ENCODE assay signal across 15 cellular contexts in the genomic region with DNA sequence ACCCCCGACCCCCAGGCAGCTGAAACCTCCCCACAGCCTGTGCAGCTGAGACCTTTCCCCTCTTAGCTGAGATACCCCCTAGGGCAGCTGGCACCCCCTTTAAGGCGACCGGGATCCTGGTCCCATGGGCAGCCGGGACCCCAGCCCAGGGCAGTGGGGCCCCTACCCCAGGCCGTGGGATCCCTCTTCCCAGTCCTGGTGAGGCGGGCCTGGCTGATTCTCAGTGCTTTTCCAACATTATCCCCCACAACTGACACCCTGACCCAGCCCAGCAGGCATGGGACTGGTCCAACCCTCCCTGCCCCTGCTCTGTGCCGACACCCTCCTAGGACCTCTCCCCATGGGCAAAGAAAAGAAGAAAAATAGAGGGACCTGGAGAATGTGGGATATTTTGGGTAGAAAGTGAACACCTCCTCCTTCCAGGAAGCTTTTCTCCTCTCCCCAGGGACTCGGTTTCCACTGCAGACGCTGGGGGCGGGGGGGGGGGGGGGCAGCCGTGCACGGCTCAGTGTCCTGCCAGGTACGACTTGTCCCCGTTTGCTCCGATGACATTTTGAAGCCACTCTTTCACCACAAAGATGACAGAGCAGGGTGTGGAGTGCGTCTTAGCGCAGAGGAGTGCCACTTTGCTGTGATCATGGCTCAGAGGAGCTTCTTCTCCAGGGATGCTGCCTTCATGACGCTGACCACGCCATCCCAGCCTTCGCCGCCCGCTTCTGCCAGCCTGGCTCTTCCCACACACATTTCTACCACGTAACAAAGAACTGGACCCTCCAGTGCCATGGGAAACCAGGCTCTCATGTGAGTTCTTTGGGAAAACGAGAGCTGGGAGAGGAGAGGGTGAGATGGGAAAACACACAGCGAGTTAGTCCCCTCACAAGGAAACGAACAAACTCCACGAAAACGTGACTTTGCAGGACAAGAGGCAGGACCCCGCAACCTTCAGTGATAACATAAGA.
"Had no signal": no experiment of that assay in that cellular context is flagged by ENCODE, and none has a peak within 500 bp of the region (broad histone marks: within the 10 kb centered on the region; RNA-seq: fewer than 3 reads in every experiment).

No MANE protein-coding gene starts in this region.

- H3K9me3 ChIP-seq: gastrocnemius medialis, heart right ventricle, mucosa of descending colon, prostate gland, right lobe of liver had no signal

- H3K27me3 ChIP-seq: cardiac muscle cell, right lobe of liver had no signal

- H3K4me3 ChIP-seq: cardiac muscle cell, gastrocnemius medialis, heart right ventricle, mucosa of descending colon, prostate gland, right lobe of liver, SK-N-MC had no signal

- DNase-seq: activated CD4-positive, alpha-beta T cell treated with anti-CD3 and anti-CD28 coated beads, Interleukin-2, amount 10 ng/mL, durations not matched to agents 7 days and 5 days; activated naive CD4-positive, alpha-beta T cell treated with Interleukin-2 at 50 U/mL for 16 hours; activated T-cell treated with anti-CD3 and anti-CD28 coated beads, Interleukin-2, amount 50 U/mL, for 48 hours; effector CD8-positive, alpha-beta T cell; gastrocnemius medialis; heart right ventricle; mucosa of descending colon; naive thymus-derived CD8-positive, alpha-beta T cell; stimulated activated CD4-positive, alpha-beta T cell treated with anti-CD3 and anti-CD28 coated beads, Interleukin-2, amount 100 ng/mL, for 24 hours; stimulated activated naive B cell treated with anti-CD40 and anti-IgM and Interleukin-4, amounts not matched to agents 10 μg/mL and 1 μg/mL and 100 μg/mL, for 72 hours; T-helper 1 cell had no signal

- H3K27ac ChIP-seq: cardiac muscle cell, gastrocnemius medialis, heart right ventricle, prostate gland, right lobe of liver, SK-N-MC had no signal

- ATAC-seq: gastrocnemius medialis; heart right ventricle; mucosa of descending colon; naive thymus-derived CD8-positive, alpha-beta T cell; stimulated activated naive B cell treated with anti-CD40 and anti-IgM and Interleukin-4, amounts not matched to agents 10 μg/mL and 1 μg/mL and 100 μg/mL, for 72 hours had no signal

- H3K4me1 ChIP-seq: gastrocnemius medialis, heart right ventricle, prostate gland, right lobe of liver had no signal

- H3K36me3 ChIP-seq: cardiac muscle cell, gastrocnemius medialis, heart right ventricle, prostate gland, right lobe of liver had no signal
